In the genomic region with DNA sequence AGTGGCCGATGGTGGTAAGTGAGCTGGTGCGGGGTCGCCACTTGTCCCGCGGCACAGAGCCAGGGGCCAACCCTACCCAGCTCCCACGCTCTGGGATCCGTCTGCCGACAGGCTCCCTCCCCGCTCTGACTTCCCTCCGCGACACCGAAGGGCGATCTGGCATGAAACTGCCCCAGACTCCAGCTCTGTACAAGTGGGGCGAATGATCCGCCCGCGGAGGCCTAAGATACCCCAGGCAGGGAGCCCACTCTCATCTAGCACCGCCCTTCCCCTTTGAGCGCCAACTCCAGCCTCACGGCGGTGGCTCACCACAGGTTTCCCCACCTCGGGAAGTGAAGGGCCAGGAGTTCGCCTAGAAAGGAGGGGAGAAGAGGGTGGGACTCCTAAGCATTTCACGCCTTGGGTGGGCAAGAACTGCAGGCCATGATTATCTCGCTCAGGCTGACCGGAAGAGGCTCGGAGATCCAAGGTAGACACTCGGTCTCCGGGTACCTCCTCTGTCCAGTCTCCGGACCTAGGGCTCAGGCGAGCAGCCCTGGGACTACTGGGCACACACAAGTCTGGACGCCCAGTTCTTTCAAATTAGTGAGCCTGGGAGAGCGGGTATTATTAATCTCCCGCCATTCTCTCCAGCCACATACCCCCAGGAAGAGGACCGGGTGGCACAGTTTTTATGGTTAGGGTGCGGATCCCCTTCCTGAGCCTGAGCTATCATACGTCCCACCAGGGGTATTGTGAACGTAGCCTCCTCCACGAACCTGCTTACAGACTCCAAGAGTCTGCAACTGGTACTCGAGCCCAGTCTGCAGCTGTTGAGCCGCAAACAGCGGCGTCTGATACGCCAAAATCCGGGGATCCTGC, we compare ENCODE assay signal across 8 cellular contexts. TPM values are rescaled to one million over a fixed set of nuclear protein-coding genes. Genes with fewer than 3 reads are reported as not detected.
DNase-seq lines count a peak whose midpoint lies in the region; ATAC-seq and TF ChIP-seq lines count a peak whose summit lies in the region.

No MANE protein-coding gene starts in this region.

- in situ Hi-C loops in IMR-90 (cut with MboI; ENCODE audit: low sequenced_read_pairs) = no loop called here

- no peak overlapping the region for H4K8ac ChIP-seq in IMR-90 (ENCODE audit: low read depth in 2 of 2, low read length in 2 of 2)

- H3K18ac ChIP-seq in IMR-90 (ENCODE audit: low read depth, low read length) = no peak overlapping the region

- H3K79me1 ChIP-seq in IMR-90 (ENCODE audit: low read depth in 1 of 2, low read length in 2 of 2) = no peaks in the 10 kb centered on the region

- DNase-seq in IMR-90 (no peak), ureter (ENCODE audit: low spot score) (no peak), germinal center (ENCODE audit: low spot score) (no peak)
- DNase-seq in central memory CD8-positive, alpha-beta T cell (ENCODE audit: low spot score in 2 of 2) = no peak

- H2BK120ac ChIP-seq in IMR-90 (ENCODE audit: low read depth, low read length) = no peak overlapping the region

- 0 out of 2 replicates have a peak overlapping the region, but pooled peaks have one; percentile 11 for H3K23ac ChIP-seq in IMR-90 (ENCODE audit: low read depth, low read length)

- H3K9me3 ChIP-seq in BLaER1 treated with 17β-estradiol and CSF1 and Interleukin-3, amounts not matched to agents 10 nM and 100 nM (replicated peaks in 1 of 11) = peaks cover 0 to 4% (median 0%) of the 10 kb centered on the region in 11 experiments; a peak in 4 of 22 replicates
- no peaks in the 10 kb centered on the region for H3K9me3 ChIP-seq in IMR-90 (ENCODE audit: control insufficient read depth, insufficient read depth, low read length)

- H3K4me1 ChIP-seq in BLaER1 treated with 17β-estradiol and CSF1 and Interleukin-3, amounts not matched to agents 10 nM and 100 nM = peaks cover 47 to 58% (median 53%) of the 10 kb centered on the region in 10 experiments
- peaks cover 3% of the 10 kb centered on the region; the same call in 1 of the 2 replicates for H3K4me1 ChIP-seq in IMR-90 (ENCODE audit: control insufficient read depth, insufficient read depth, low read length)

- H3K56ac ChIP-seq in IMR-90 (ENCODE audit: extremely low read depth, insufficient read depth, low read length) = no peak overlapping the region

- peaks cover 53% of the 10 kb centered on the region for H3K4me1 Mint-ChIP-seq in central memory CD8-positive, alpha-beta T cell
- peaks cover 48% of the 10 kb centered on the region for H3K4me1 Mint-ChIP-seq in nephron

- H2AK9ac ChIP-seq in IMR-90 (replicated peaks; ENCODE audit: low read depth, low read length, poor library complexity) = no peak overlapping the region

- H3K36me3 ChIP-seq in BLaER1 treated with 17β-estradiol and CSF1 and Interleukin-3, amounts not matched to agents 10 nM and 100 nM = no peaks in the 10 kb centered on the region
- no peaks in the 10 kb centered on the region for H3K36me3 ChIP-seq in IMR-90 (ENCODE audit: control insufficient read depth, insufficient read depth, low read length)

- 4% methylated on average over 16 of the region's 45 CpGs; no CpG with 5 or more reads in 1 of the 2 experiments for WGBS in IMR-90 (ENCODE audit: extremely low coverage in 2 of 2, insufficient read length in 1 of 2), 2 experiments

- intact Hi-C loops in IMR-90 (cut with micrococcal nuclease) = no loop called here

- TF ChIP-seq CTCF in IMR-90 (conservative IDR thresholded peaks at IDR 0.05; ENCODE audit: low read depth, low read length) (no peak), nephron (IDR thresholded peaks at IDR 0.05; ENCODE audit: unreplicated experiment in 3 of 3) (no peak)

- CTCF ChIA-PET in IMR-90 (lab: Yijun Ruan, JAX) = interaction anchor here (0.8 to 1.9 kb wide), 5 partner anchors 9 to 89 kb away, joined by 3 to 11 read pairs (median 3); no protein-coding TSS in a partner anchor

- H3K4me3 Mint-ChIP-seq in central memory CD8-positive, alpha-beta T cell = peak overlapping the region; percentile 88
- peak overlapping the region; percentile 74 to 80 (median 78) for H3K4me3 Mint-ChIP-seq in nephron

- H3K4ac ChIP-seq in IMR-90 (ENCODE audit: low read depth, low read length) = no peak overlapping the region

- no peak overlapping the region for H3K27ac ChIP-seq in BLaER1 treated with 17β-estradiol and CSF1 and Interleukin-3, amounts not matched to agents 10 nM and 100 nM
- no peak overlapping the region for H3K27ac ChIP-seq in IMR-90 (ENCODE audit: insufficient read depth, low read length)

- H4K5ac ChIP-seq in IMR-90 (ENCODE audit: low read depth, low read length) = no peak overlapping the region

- dilution Hi-C loops in IMR-90 (cut with HindIII; ENCODE audit: low sequenced_read_pairs, unreplicated experiment) = no loop called here

- peaks cover 8% of the 10 kb centered on the region for H3K9me1 ChIP-seq in IMR-90 (ENCODE audit: insufficient read depth, low read length)

- H4K91ac ChIP-seq in IMR-90 (ENCODE audit: insufficient read depth, low read depth, low read length) = no peak overlapping the region

- peak overlapping the region; percentile 42 to 66 (median 54); a peak in 19 of 20 replicates for H3K4me3 ChIP-seq in BLaER1 treated with 17β-estradiol and CSF1 and Interleukin-3, amounts not matched to agents 10 nM and 100 nM
- H3K4me3 ChIP-seq in IMR-90 (ENCODE audit: insufficient read depth, low read depth, low read length) = no peak overlapping the region

- no peak overlapping the region for H3K14ac ChIP-seq in IMR-90 (replicated peaks; ENCODE audit: low read depth, low read length)

- no peak overlapping the region for H2AFZ ChIP-seq in IMR-90 (replicated peaks; ENCODE audit: low read length, poor library complexity)

- H3K9me3 Mint-ChIP-seq in central memory CD8-positive, alpha-beta T cell = no peaks in the 10 kb centered on the region
- no peaks in the 10 kb centered on the region for H3K9me3 Mint-ChIP-seq in nephron

- peak overlapping the region; percentile 95 for H3K27ac Mint-ChIP-seq in central memory CD8-positive, alpha-beta T cell (ENCODE audit: low read depth)
- no peak overlapping the region for H3K27ac Mint-ChIP-seq in nephron

- peak overlapping the region; percentile 84 to 98 (median 92) for H3K4me2 ChIP-seq in BLaER1 treated with 17β-estradiol and CSF1 and Interleukin-3, amounts not matched to agents 10 nM and 100 nM
- peak overlapping the region; percentile 43; the same call in 1 of the 2 replicates for H3K4me2 ChIP-seq in IMR-90 (ENCODE audit: low read depth, low read length)

- peaks cover 97 to 100% (median 99%) of the 10 kb centered on the region in 11 experiments for H3K27me3 ChIP-seq in BLaER1 treated with 17β-estradiol and CSF1 and Interleukin-3, amounts not matched to agents 10 nM and 100 nM
- peaks cover 79% of the 10 kb centered on the region for H3K27me3 ChIP-seq in IMR-90 (ENCODE audit: control insufficient read depth, insufficient read depth, low read length)

- TF ChIP-seq RAD21 in IMR-90 (IDR thresholded peaks at IDR 0.05; ENCODE audit: low read length) = no peak

- POLR2A ChIA-PET in IMR-90 (lab: Charles Lee; ENCODE audit: unreplicated experiment) = no interaction called here

- H3K27me3 Mint-ChIP-seq in central memory CD8-positive, alpha-beta T cell = peaks cover 18% of the 10 kb centered on the region
- H3K27me3 Mint-ChIP-seq in nephron (ENCODE audit: low read depth) = peaks cover 100% of the 10 kb centered on the region

- no peak for TF ChIP-seq POLR2A in IMR-90 (IDR thresholded peaks at IDR 0.05; ENCODE audit: low read depth, low read length)

- BruUV-seq in IMR-90 (replicated peaks; lab: Mats Ljungman, UMichigan) = no TSS peak

- ATAC-seq in IMR-90 (ENCODE audit: low read depth) = peak; percentile 3; the same call in 1 of the 2 replicates
- ATAC-seq in central memory CD8-positive, alpha-beta T cell (replicated peaks; ENCODE audit: extremely low read depth, poor library complexity, severe bottlenecking) = peak; percentile 8
- ATAC-seq in GM18520 (IDR thresholded peaks at IDR 0.05; ENCODE audit: unreplicated experiment) = no peak
- ATAC-seq in GM21528 (IDR thresholded peaks at IDR 0.05; ENCODE audit: low FRiP score, unreplicated experiment) = no peak

- H4K20me1 ChIP-seq in BLaER1 treated with 17β-estradiol and CSF1 and Interleukin-3, amounts not matched to agents 10 nM and 100 nM = peaks cover 0 to 80% (median 45%) of the 10 kb centered on the region in 11 experiments; a peak in 20 of 22 replicates
- peaks cover 16% of the 10 kb centered on the region; the same call in 1 of the 2 replicates for H4K20me1 ChIP-seq in IMR-90 (ENCODE audit: insufficient read depth, low read length)

- no peak overlapping the region for H2BK20ac ChIP-seq in IMR-90 (ENCODE audit: low read depth, low read length)

- H3K36me3 Mint-ChIP-seq in central memory CD8-positive, alpha-beta T cell (ENCODE audit: insufficient read depth) = peaks cover 42% of the 10 kb centered on the region
- H3K36me3 Mint-ChIP-seq in nephron (ENCODE audit: low read depth) = peaks cover 6% of the 10 kb centered on the region

- H2BK15ac ChIP-seq in IMR-90 (ENCODE audit: low read depth, low read length) = no peak overlapping the region

- peak overlapping the region in 3 of 11 experiments; percentile 2 to 30 (median 15); a peak in 3 of 22 replicates for H3K9ac ChIP-seq in BLaER1 treated with 17β-estradiol and CSF1 and Interleukin-3, amounts not matched to agents 10 nM and 100 nM
- no peak overlapping the region for H3K9ac ChIP-seq in IMR-90 (ENCODE audit: low read depth, low read length)

- no peak overlapping the region for H2AK5ac ChIP-seq in IMR-90 (ENCODE audit: low read depth, low read length)

- no peak overlapping the region for H2BK5ac ChIP-seq in IMR-90 (ENCODE audit: low read depth, low read length, poor library complexity, severe bottlenecking)

RNA-seq across cellular contexts. Expression of a gene that starts 0.8 kb away (rescaled TPM):
- total RNA-seq in IMR-90 (2012; rRNA removed) = not detected in 2 replicates
- not detected in 2 replicates for polyA plus RNA-seq in IMR-90 (2012; rRNA removed)
- polyA plus RNA-seq in IMR-90 (2012; cell fraction: cytosol; rRNA removed) = not detected in 2 replicates
- 0.08 TPM in 1 of 2 replicates, not detected in the other for polyA plus RNA-seq in IMR-90 (2012; cell fraction: nucleus; rRNA removed; ENCODE audit: low replicate concordance)
- total RNA-seq in ureter = not detected

RNA-seq across cellular contexts. Expression of a gene that starts 7.4 kb away (rescaled TPM):
- total RNA-seq in IMR-90 (2012; rRNA removed) (under 0.01 TPM in 2 replicates), ureter (2.0 TPM)
- 0.26 and 0.53 TPM in 2 replicates for polyA plus RNA-seq in IMR-90 (2012; rRNA removed)
- polyA plus RNA-seq in IMR-90 (2012; cell fraction: cytosol; rRNA removed) = 0.37 and 0.53 TPM in 2 replicates
- polyA plus RNA-seq in IMR-90 (2012; cell fraction: nucleus; rRNA removed; ENCODE audit: low replicate concordance) = 1.4 and 1.9 TPM in 2 replicates

RNA-seq across cellular contexts. Expression of a gene that starts 20.2 kb away (rescaled TPM):
- total RNA-seq in IMR-90 (2012; rRNA removed) (under 0.01 and 0.18 TPM in 2 replicates), ureter (0.10 TPM)
- 0.21 and 0.22 TPM in 2 replicates for polyA plus RNA-seq in IMR-90 (2012; rRNA removed)
- 0.05 and 0.10 TPM in 2 replicates for polyA plus RNA-seq in IMR-90 (2012; cell fraction: cytosol; rRNA removed)
- 0.95 and 1.1 TPM in 2 replicates for polyA plus RNA-seq in IMR-90 (2012; cell fraction: nucleus; rRNA removed; ENCODE audit: low replicate concordance)

RNA-seq across cellular contexts. Expression of a gene that starts 21.7 kb away (rescaled TPM):
- total RNA-seq in IMR-90 (2012; rRNA removed) (97.7 and 103 TPM in 2 replicates), ureter (164 TPM)
- 198 and 222 TPM in 2 replicates for polyA plus RNA-seq in IMR-90 (2012; rRNA removed)
- 112 and 114 TPM in 2 replicates for polyA plus RNA-seq in IMR-90 (2012; cell fraction: cytosol; rRNA removed)
- 92.4 and 160 TPM in 2 replicates for polyA plus RNA-seq in IMR-90 (2012; cell fraction: nucleus; rRNA removed; ENCODE audit: low replicate concordance)

RNA-seq across cellular contexts. Expression of a gene that starts 39.6 kb away (rescaled TPM):
- total RNA-seq in IMR-90 (2012; rRNA removed) (76.4 and 106 TPM in 2 replicates), ureter (72.6 TPM)
- 67.8 and 81.1 TPM in 2 replicates for polyA plus RNA-seq in IMR-90 (2012; rRNA removed)
- polyA plus RNA-seq in IMR-90 (2012; cell fraction: cytosol; rRNA removed) = 32.2 and 43.2 TPM in 2 replicates
- polyA plus RNA-seq in IMR-90 (2012; cell fraction: nucleus; rRNA removed; ENCODE audit: low replicate concordance) = 17.6 and 73.2 TPM in 2 replicates

Comparison
In these comparisons a context has a peak if more than half of its experiments do, and no peak if none do; other contexts are left out.
1. ATAC-seq: peak in IMR-90 (single experiment) and central memory CD8-positive, alpha-beta T cell (single experiment); none in GM18520 (single experiment) and GM21528 (single experiment).